In genomic region chr18:22564036-22564435, GRCh38 we compare ENCODE assay signal across 21 cellular contexts.
DNase-seq lines count a peak whose midpoint lies in the region; ATAC-seq, FAIRE-seq and TF ChIP-seq lines count a peak whose summit lies in the region.
"Had no signal": no experiment of that assay in that cellular context is flagged by ENCODE, and none has a peak within 500 bp of the region (broad histone marks: within the 10 kb centered on the region; RNA-seq: fewer than 3 reads in every experiment).

No MANE protein-coding gene starts in this region.

- H3K9ac ChIP-seq in keratinocyte (ENCODE audit: control insufficient read depth, extremely low read depth, insufficient read depth, low read length), result no peak overlapping the region
- H3K9ac ChIP-seq: BLaER1 had no signal

- peaks cover 8% of the 10 kb centered on the region for H3K4me1 ChIP-seq in keratinocyte (ENCODE audit: control insufficient read depth, extremely low read depth, insufficient read depth, low read length)
- H3K4me1 ChIP-seq: BLaER1 had no signal

- dilution Hi-C loops in keratinocyte (cut with MboI; ENCODE audit: extremely low pct_ligation_motif_present, low sequenced_read_pairs), result no loop called here

- H2AFZ ChIP-seq in keratinocyte (ENCODE audit: control insufficient read depth, low read length), result no peak overlapping the region

- DNase-seq in MG63 (peak; percentile 37), cardiac fibroblast (ENCODE audit: low read depth in 2 of 2) (peak; percentile 55 to 83), keratinocyte (ENCODE audit: low read depth, low spot score) (no peak), caudate nucleus (lab: John Stamatoyannopoulos, UW) (no peak), NCI-H1417 (lab: John Stamatoyannopoulos, UW) (no peak), putamen (ENCODE audit: low spot score) (no peak)
- DNase-seq: activated naive CD4-positive, alpha-beta T cell treated with anti-CD3 and anti-CD28 coated beads for 36 hours; activated T-cell treated with anti-CD3 and anti-CD28 coated beads, Interleukin-2, amount 50 U/mL, for 24 hours; aorta; Caco-2; gastrocnemius medialis; NCI-H1694; NCI-H2171 treated with DMSO at 0.1 percent for 48 hours; NCI-H69; stimulated activated CD4-positive, alpha-beta T cell treated with anti-CD3 and anti-CD28 coated beads, Interleukin-4, amount 100 ng/mL, for 1 hour; transverse colon had no signal

- TF ChIP-seq CTCF in cardiac fibroblast (IDR thresholded peaks at IDR 0.05; ENCODE audit: low read depth, low read length), result no peak
- no peak for TF ChIP-seq CTCF in keratinocyte (optimal IDR thresholded peaks at IDR 0.05 in 1 of 3, IDR thresholded peaks at IDR 0.05 in 1 of 3, conservative IDR thresholded peaks at IDR 0.05 in 1 of 3; ENCODE audit: extremely low read depth in 1 of 3, insufficient read depth in 2 of 3, low read length in 3 of 3)

- H3K9me3 ChIP-seq in MG63 (no peaks in the 10 kb centered on the region), keratinocyte (ENCODE audit: control insufficient read depth, low read depth, low read length) (no peaks in the 10 kb centered on the region)
- H3K9me3 ChIP-seq: BLaER1, gastrocnemius medialis, transverse colon had no signal

- H3K4me2 ChIP-seq in keratinocyte (ENCODE audit: control insufficient read depth, extremely low read depth, insufficient read depth, low read depth, low read length), result no peak overlapping the region
- H3K4me2 ChIP-seq: BLaER1 had no signal

- no peaks in the 10 kb centered on the region for H4K20me1 ChIP-seq in keratinocyte (ENCODE audit: control insufficient read depth, extremely low read depth, insufficient read depth, low read length)
- H4K20me1 ChIP-seq: BLaER1 had no signal

- H3K4me3 ChIP-seq in MG63 (no peak overlapping the region), cardiac fibroblast (replicated peaks in 1 of 2; ENCODE audit: low read depth in 2 of 2, low read length in 2 of 2) (no peak overlapping the region), keratinocyte (ENCODE audit: control insufficient read depth in 2 of 3, extremely low read depth in 1 of 3, insufficient read depth in 2 of 3, low read depth in 1 of 3, low read length in 3 of 3) (no peak overlapping the region)
- H3K4me3 ChIP-seq: BLaER1, gastrocnemius medialis, transverse colon had no signal

- FAIRE-seq in keratinocyte (lab: Jason Lieb, UNC), result peak; percentile 17

- no peaks in the 10 kb centered on the region for H3K36me3 ChIP-seq in MG63
- no peaks in the 10 kb centered on the region for H3K36me3 ChIP-seq in keratinocyte (ENCODE audit: control insufficient read depth in 2 of 2, extremely low read depth in 1 of 2, insufficient read depth in 2 of 2, low read length in 2 of 2)
- H3K36me3 ChIP-seq: BLaER1, gastrocnemius medialis, transverse colon had no signal

- H3K27ac ChIP-seq in keratinocyte (ENCODE audit: control insufficient read depth, insufficient read depth, low read length), result no peak overlapping the region
- no peak overlapping the region for H3K27ac ChIP-seq in caudate nucleus (ENCODE audit: low read depth, low read length)
- H3K27ac ChIP-seq: BLaER1, epithelial cell of prostate, gastrocnemius medialis, transverse colon had no signal

- H3K9me1 ChIP-seq in keratinocyte (ENCODE audit: control insufficient read depth, extremely low read depth, insufficient read depth, low read length), result no peaks in the 10 kb centered on the region

- H3K79me2 ChIP-seq in keratinocyte (ENCODE audit: control insufficient read depth, insufficient read depth, low read length), result no peaks in the 10 kb centered on the region

- no peaks in the 10 kb centered on the region for H3K27me3 ChIP-seq in MG63
- H3K27me3 ChIP-seq in keratinocyte (ENCODE audit: control insufficient read depth, extremely low read depth, insufficient read depth, low read length), result peaks cover 13% of the 10 kb centered on the region

- ATAC-seq in GM21825 (IDR thresholded peaks at IDR 0.05; ENCODE audit: unreplicated experiment), result no peak
- ATAC-seq: activated CD4-positive, CD25-positive, alpha-beta regulatory T cell treated with anti-CD3 and anti-CD28 coated beads, Interleukin-2, amount 50 U/mL, for 24 hours; gastrocnemius medialis; left lobe of liver had no signal

Comparison
In these comparisons a context has a peak if more than half of its experiments do, and no peak if none do; other contexts are left out.
1. DNase-seq: peak in MG63 (single experiment) and cardiac fibroblast (2 of 2); none in keratinocyte (single experiment), caudate nucleus (0 of 61), NCI-H1417 (0 of 3) and putamen (single experiment).